Comparison of ENCODE assay signal across 1 cellular context in the genomic region with DNA sequence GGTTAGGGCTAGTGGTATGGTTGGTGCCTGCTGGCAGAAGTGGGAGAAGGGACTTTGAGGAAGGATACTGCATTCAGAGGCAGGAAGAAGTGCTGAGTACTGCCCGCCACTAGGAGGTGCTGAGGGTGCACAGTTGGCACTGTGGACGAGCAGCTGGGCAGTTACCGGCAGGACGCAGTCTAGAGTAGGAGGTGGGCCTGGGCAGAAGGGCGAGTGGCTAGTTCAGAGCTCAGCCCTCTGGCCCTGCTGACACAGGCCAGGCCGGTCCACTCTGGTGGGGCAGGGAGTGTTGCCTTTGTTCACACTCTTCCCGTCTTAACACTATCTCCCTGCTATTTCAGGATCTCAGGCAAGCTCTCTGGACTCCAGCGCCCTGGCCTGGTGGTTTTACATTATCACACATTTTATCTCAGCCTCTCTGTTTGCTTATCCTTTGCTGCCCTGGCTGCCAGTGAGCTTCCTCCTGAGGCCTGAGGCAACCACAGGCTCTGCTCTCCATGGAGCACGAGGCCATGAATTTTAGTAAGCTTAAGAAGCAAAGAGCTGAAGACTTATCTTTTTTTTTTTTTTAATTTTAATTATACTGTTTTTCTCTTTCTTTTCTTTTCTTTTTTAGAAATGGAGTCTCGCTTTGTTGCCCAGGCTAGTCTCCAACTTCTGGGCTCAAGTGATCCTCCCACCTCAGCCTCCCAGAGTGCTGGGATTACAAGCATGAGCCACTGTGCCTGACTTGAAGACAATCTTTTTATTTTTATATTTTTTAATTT.
TF ChIP-seq lines count a peak whose summit lies in the region.

No MANE protein-coding gene starts in this region.

TF ChIP-seq in endothelial cell of umbilical vein, 7 proteins besides CTCF, POLR2A, EP300 and RAD21:
- TF ChIP-seq POLR2AphosphoS5 (IDR thresholded peaks at IDR 0.05; ENCODE audit: insufficient read depth, low read depth, low read length) (peak; percentile 38), GATA2 (IDR thresholded peaks at IDR 0.05; ENCODE audit: insufficient read depth, insufficient read length, low read depth, low read length) (peak; percentile 38), FOS (IDR thresholded peaks at IDR 0.05; ENCODE audit: borderline replicate concordance, insufficient read depth, low read length) (no peak)
TF ChIP-seq in endothelial cell of umbilical vein: peak in this region for 2.
